Comparison of ENCODE assay signal across 12 cellular contexts in genomic region chr15:62894322-62895085, GRCh38.
DNase-seq lines count a peak whose midpoint lies in the region; ATAC-seq, FAIRE-seq and TF ChIP-seq lines count a peak whose summit lies in the region.
"Had no signal": no experiment of that assay in that cellular context is flagged by ENCODE, and none has a peak within 500 bp of the region (broad histone marks: within the 10 kb centered on the region; RNA-seq: fewer than 3 reads in every experiment).

No MANE protein-coding gene starts in this region.

- H3K4me3 ChIP-seq in GM23248 (no peak overlapping the region), endodermal cell (ENCODE audit: low read length) (no peak overlapping the region), trophoblast cell (ENCODE audit: low read depth, low read length) (no peak overlapping the region)
- H3K4me3 ChIP-seq: testis had no signal

- H4K8ac ChIP-seq in trophoblast cell (ENCODE audit: low read depth, low read length): peak overlapping the region; percentile 5

- H4K91ac ChIP-seq in trophoblast cell (ENCODE audit: low read depth, low read length): peak overlapping the region; percentile 96

- H2BK120ac ChIP-seq in trophoblast cell (ENCODE audit: insufficient read depth, low read length, poor library complexity): peak overlapping the region; percentile 82

- H3K79me2 ChIP-seq in GM23248 (ENCODE audit: insufficient read depth) (no peaks in the 10 kb centered on the region), trophoblast cell (ENCODE audit: control insufficient read depth, insufficient read depth, low read length, poor library complexity) (peaks cover 20% of the 10 kb centered on the region)

- no peak for FAIRE-seq in GM19239 (lab: Jason Lieb, UNC)

- peak overlapping the region; percentile 35 for H3K18ac ChIP-seq in trophoblast cell (ENCODE audit: low read length)

- H4K20me1 ChIP-seq in GM23248 (ENCODE audit: insufficient read depth): no peaks in the 10 kb centered on the region

- H3K27ac Mint-ChIP-seq in endodermal cell: no peak overlapping the region
- H3K27ac Mint-ChIP-seq: CD4-positive, alpha-beta memory T cell had no signal

- H2BK5ac ChIP-seq in trophoblast cell (ENCODE audit: low read depth, low read length, poor library complexity): peak overlapping the region; percentile 70

- no peak overlapping the region for H4K12ac ChIP-seq in trophoblast cell (ENCODE audit: low read depth, low read length)

- TF ChIP-seq CTCF in endodermal cell (conservative IDR thresholded peaks at IDR 0.05): no peak

- no peaks in the 10 kb centered on the region for H3K9me3 Mint-ChIP-seq in endodermal cell
- H3K9me3 Mint-ChIP-seq: CD4-positive, alpha-beta memory T cell had no signal

- H3K27me3 Mint-ChIP-seq in endodermal cell (ENCODE audit: insufficient read depth): peaks cover 4% of the 10 kb centered on the region

- H3K4me1 ChIP-seq in GM23248 (ENCODE audit: insufficient read depth) (peaks cover 47% of the 10 kb centered on the region), endodermal cell (ENCODE audit: control insufficient read depth, insufficient read depth, low read length) (peaks cover 12% of the 10 kb centered on the region), trophoblast cell (ENCODE audit: control insufficient read depth in 1 of 2, insufficient read depth in 2 of 2, low read length in 2 of 2) (peaks cover 24 to 33% of the 10 kb centered on the region in 2 experiments)
- H3K4me1 ChIP-seq: testis had no signal

- H3K4me2 ChIP-seq in GM23248 (ENCODE audit: unreplicated experiment): peak overlapping the region; percentile 18
- H3K4me2 ChIP-seq in trophoblast cell (ENCODE audit: low read length): no peak overlapping the region

- ATAC-seq in HG03175 (IDR thresholded peaks at IDR 0.05; ENCODE audit: unreplicated experiment): no peak
- ATAC-seq: left colon had no signal

- 91 to 93% methylated on average over 10 of the region's 10 CpGs for WGBS in GM23248 (ENCODE audit: low coverage in 1 of 2, low lambda C conversion rate in 2 of 2, missing lambda C conversion rate in 2 of 2), 2 experiments
- WGBS in endodermal cell (ENCODE audit: insufficient coverage in 1 of 2, insufficient read length in 1 of 2), 2 experiments: 86 to 96% methylated on average over 5 to 10 of the region's 10 CpGs
- no CpG with 5 or more reads among the region's 10 CpGs for WGBS in trophoblast cell (ENCODE audit: extremely low coverage, insufficient coverage, insufficient read length)

- DNase-seq in GM23248: no peak
- DNase-seq in NCI-H69 (lab: John Stamatoyannopoulos, UW): peak; percentile 36
- peak; percentile 44 for DNase-seq in endodermal cell
- DNase-seq in trophoblast cell: peak; percentile 96 to 97
- no peak for DNase-seq in SW480 (ENCODE audit: low spot score)
- DNase-seq in SW 1271 (lab: John Stamatoyannopoulos, UW): no peak
- no peak for DNase-seq in GM19239 (ENCODE audit: insufficient read length, low spot score)
- DNase-seq: CD4-positive, alpha-beta memory T cell; left colon; testis had no signal

- H2AFZ ChIP-seq in GM23248 (no peak overlapping the region), trophoblast cell (ENCODE audit: insufficient read depth, low read length, poor library complexity) (no peak overlapping the region)

- H3K4me3 Mint-ChIP-seq in endodermal cell: no peak overlapping the region
- H3K4me3 Mint-ChIP-seq: CD4-positive, alpha-beta memory T cell had no signal

- H3K36me3 Mint-ChIP-seq in endodermal cell (ENCODE audit: low read depth): no peaks in the 10 kb centered on the region
- H3K36me3 Mint-ChIP-seq: CD4-positive, alpha-beta memory T cell had no signal

- H3K9me2 ChIP-seq in GM23248 (ENCODE audit: insufficient read depth): no peaks in the 10 kb centered on the region

- H3K9me3 ChIP-seq in GM23248 (ENCODE audit: low read depth) (no peaks in the 10 kb centered on the region), endodermal cell (ENCODE audit: control insufficient read depth, low read length) (no peaks in the 10 kb centered on the region), trophoblast cell (ENCODE audit: insufficient read depth, low read depth, low read length) (no peaks in the 10 kb centered on the region)
- H3K9me3 ChIP-seq: neutrophil, testis had no signal

- H3K23ac ChIP-seq in trophoblast cell (ENCODE audit: low read length): no peak overlapping the region

- H2BK12ac ChIP-seq in trophoblast cell (ENCODE audit: low read length): peak overlapping the region; percentile 74

- peak overlapping the region; percentile 98 for H3K27ac ChIP-seq in GM23248
- H3K27ac ChIP-seq in endodermal cell (ENCODE audit: low read depth, low read length): no peak overlapping the region
- peak overlapping the region; percentile 73 for H3K27ac ChIP-seq in trophoblast cell (ENCODE audit: low read depth, low read length)
- H3K27ac ChIP-seq: neutrophil, testis had no signal

- H3K9ac ChIP-seq in GM23248: no peak overlapping the region
- no peak overlapping the region for H3K9ac ChIP-seq in endodermal cell (ENCODE audit: extremely low read depth, low read length, poor library complexity, severe bottlenecking)
- no peak overlapping the region for H3K9ac ChIP-seq in trophoblast cell (ENCODE audit: low read length)

- peaks cover 40% of the 10 kb centered on the region for H3K4me1 Mint-ChIP-seq in endodermal cell
- H3K4me1 Mint-ChIP-seq: CD4-positive, alpha-beta memory T cell had no signal

- in situ Hi-C loops in GM23248 (cut with MboI): no loop called here

- H3K79me1 ChIP-seq in trophoblast cell (ENCODE audit: low read length): peaks cover 63% of the 10 kb centered on the region

- peak overlapping the region; percentile 67 for H3K14ac ChIP-seq in trophoblast cell (ENCODE audit: low read length)

- no peaks in the 10 kb centered on the region for H3K27me3 ChIP-seq in GM23248 (replicated peaks; ENCODE audit: insufficient read depth)
- no peaks in the 10 kb centered on the region for H3K27me3 ChIP-seq in endodermal cell (ENCODE audit: control insufficient read depth, insufficient read depth, low read length, poor library complexity, severe bottlenecking)
- no peaks in the 10 kb centered on the region for H3K27me3 ChIP-seq in trophoblast cell (ENCODE audit: insufficient read depth, low read length)
- H3K27me3 ChIP-seq: neutrophil, testis had no signal

- peaks cover 44% of the 10 kb centered on the region for H3F3A ChIP-seq in GM23248 (ENCODE audit: insufficient read depth)

- H2AK5ac ChIP-seq in trophoblast cell (ENCODE audit: low read length): peak overlapping the region; percentile 46

- H3K4ac ChIP-seq in trophoblast cell (ENCODE audit: low read depth, low read length): peak overlapping the region; percentile 50

- H3K36me3 ChIP-seq in GM23248 (ENCODE audit: low read depth) (no peaks in the 10 kb centered on the region), endodermal cell (ENCODE audit: control insufficient read depth, insufficient read depth, low read length) (no peaks in the 10 kb centered on the region), trophoblast cell (ENCODE audit: control insufficient read depth in 1 of 2, insufficient read depth in 2 of 2, low read length in 2 of 2) (no peaks in the 10 kb centered on the region)
- H3K36me3 ChIP-seq: neutrophil had no signal

Comparison
In these comparisons a context has a peak if more than half of its experiments do, and no peak if none do; other contexts are left out.
1. DNase-seq: peak in NCI-H69 (single experiment), endodermal cell (single experiment) and trophoblast cell (2 of 2); none in GM23248 (single experiment), SW480 (single experiment), SW 1271 (0 of 2) and GM19239 (single experiment).